In the genomic region with DNA sequence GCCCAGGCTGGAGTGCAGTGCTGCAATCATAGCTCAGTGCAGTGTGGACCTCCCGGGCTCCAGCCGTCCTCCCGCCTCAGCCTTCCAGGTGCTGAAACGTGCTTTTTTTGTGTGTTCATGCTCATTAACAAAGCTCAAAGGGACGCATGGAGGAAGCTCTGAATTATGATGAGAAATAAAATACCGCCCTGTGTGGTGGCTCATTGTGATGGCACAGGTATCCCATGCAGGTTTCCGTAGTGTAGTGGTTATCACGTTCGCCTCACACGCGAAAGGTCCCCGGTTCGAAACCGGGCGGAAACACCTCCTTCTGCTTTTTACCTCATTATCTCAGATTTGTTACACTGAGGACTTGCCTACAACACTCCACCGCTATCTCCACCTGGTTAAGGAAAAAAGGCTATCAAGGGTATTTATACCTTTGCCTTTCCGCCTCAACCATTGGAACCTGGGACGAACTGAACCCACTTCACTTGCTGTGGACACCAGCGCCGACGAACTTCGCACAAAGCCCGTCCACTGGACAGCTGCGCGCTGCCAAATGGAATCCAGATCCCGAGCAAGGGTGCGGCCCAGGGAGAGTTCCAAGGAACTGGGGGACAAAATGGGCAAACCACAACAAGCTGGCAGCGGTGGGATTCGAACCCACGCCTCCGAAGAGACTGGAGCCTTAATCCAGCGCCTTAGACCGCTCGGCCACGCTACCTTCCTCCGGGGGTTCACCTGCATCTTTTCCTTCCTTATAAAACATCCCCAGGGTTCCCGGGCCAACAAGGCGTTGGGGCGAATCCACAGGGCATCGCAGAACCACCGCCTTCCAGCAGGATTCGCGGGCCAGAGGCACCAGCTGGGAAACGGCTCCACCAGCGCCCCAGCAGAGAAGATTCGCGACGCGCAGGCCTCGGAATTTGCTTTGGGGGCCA, we compare ENCODE assay signal across 9 cellular contexts. TPM values are rescaled to one million over a fixed set of nuclear protein-coding genes. Genes with fewer than 3 reads are reported as not detected.
A peak's percentile ranks its signal among the peaks of the same experiment; 100 is the strongest.
DNase-seq lines count a peak whose midpoint lies in the region; ATAC-seq, FAIRE-seq and TF ChIP-seq lines count a peak whose summit lies in the region.
"Had no signal": no experiment of that assay in that cellular context is flagged by ENCODE, and none has a peak within 500 bp of the region (broad histone marks: within the 10 kb centered on the region; RNA-seq: fewer than 3 reads in every experiment).

No MANE protein-coding gene starts in this region.

- H3K9me1 ChIP-seq in endothelial cell of umbilical vein (replicated peaks; ENCODE audit: control insufficient read depth, extremely low read depth, insufficient read depth, low read length), result no peaks in the 10 kb centered on the region

- no TSS peak for BruUV-seq in endothelial cell of umbilical vein (replicated peaks; lab: Mats Ljungman, UMichigan)

- H3K4me1 ChIP-seq in endothelial cell of umbilical vein (ENCODE audit: control insufficient read depth, extremely low read depth, insufficient read depth, low read length), result peaks cover 7% of the 10 kb centered on the region
- peaks cover 0 to 20% (median 3%) of the 10 kb centered on the region in 4 donors for H3K4me1 ChIP-seq in tibial artery
- peaks cover 0 to 34% (median 21%) of the 10 kb centered on the region in 6 donors for H3K4me1 ChIP-seq in spleen

- POLR2A ChIA-PET in endothelial cell of umbilical vein (lab: Charles Lee), result interaction anchor here (0.8 to 1.5 kb wide), 2 partner anchors 10 to 12 kb away, joined by 3 to 4 read pairs; no protein-coding TSS in a partner anchor

- WGBS in spleen, 5 donors, result 5 to 10% (median 8%) methylated on average over 47 to 50 of the region's 50 CpGs

- H3K27me3 ChIP-seq in endothelial cell of umbilical vein (ENCODE audit: control insufficient read depth in 2 of 2, insufficient read depth in 2 of 2, low read length in 2 of 2), result peaks cover 15 to 19% of the 10 kb centered on the region in 2 experiments
- peaks cover 7 to 83% of the 10 kb centered on the region in 2 donors for H3K27me3 ChIP-seq in tibial artery
- H3K27me3 ChIP-seq in spleen (replicated peaks in 1 of 7), result peaks cover 0 to 81% (median 56%) of the 10 kb centered on the region in 7 donors

- H3K27ac ChIP-seq in VCaP (peak overlapping the region; percentile 37), endothelial cell of umbilical vein (ENCODE audit: insufficient read depth, low read depth, low read length) (no peak overlapping the region), tibial artery (no peak overlapping the region), spleen (peak overlapping the region in 2 of 8 donors; percentile 10 to 28)

- FAIRE-seq in GM18507 (lab: Jason Lieb, UNC), result peak; percentile 79
- peak; percentile 82 for FAIRE-seq in endothelial cell of umbilical vein (lab: Jason Lieb, UNC)
- FAIRE-seq: colon had no signal

- H3K4me3 ChIP-seq in endothelial cell of umbilical vein (replicated peaks in 1 of 3; ENCODE audit: insufficient read depth in 1 of 3, low read depth in 1 of 3, low read length in 3 of 3), result peak overlapping the region in 1 of 3 experiments; percentile 14
- H3K4me3 ChIP-seq in tibial artery, result no peak overlapping the region
- peak overlapping the region in 2 of 8 donors; percentile 10 to 50 for H3K4me3 ChIP-seq in spleen

- no peak overlapping the region for H3K9ac ChIP-seq in endothelial cell of umbilical vein (replicated peaks; ENCODE audit: extremely low read depth, insufficient read depth, low read length)

- H3K36me3 ChIP-seq in endothelial cell of umbilical vein (ENCODE audit: control insufficient read depth in 2 of 2, extremely low read depth in 1 of 2, insufficient read depth in 2 of 2, low read length in 2 of 2) (no peaks in the 10 kb centered on the region), tibial artery (no peaks in the 10 kb centered on the region), spleen (no peaks in the 10 kb centered on the region)

- H3K4me2 ChIP-seq in endothelial cell of umbilical vein (ENCODE audit: insufficient read depth, low read length), result peak overlapping the region; percentile 73

- no peaks in the 10 kb centered on the region for H3K79me2 ChIP-seq in endothelial cell of umbilical vein (ENCODE audit: control insufficient read depth, insufficient read depth, low read length)

- intact Hi-C loops in endothelial cell of umbilical vein (cut with micrococcal nuclease), result loop anchor here (1.0 to 2.0 kb wide), 2 partner anchors 9 to 15 kb away; no protein-coding TSS in a partner anchor
- intact Hi-C loops in tibial artery (cut with DNase I; ENCODE audit: low total_unique reads), result no loop called here
- intact Hi-C loops in spleen (cut with DNase I; ENCODE audit: low total_unique reads), result no loop called here

- DNase-seq in GM18507 (ENCODE audit: extremely low spot score, insufficient read length, low read depth) (no peak), endothelial cell of umbilical vein (ENCODE audit: low read depth, low spot score) (peak; percentile 43), tibial artery (no peak), hypothalamus (lab: John Stamatoyannopoulos, UW) (no peak), spleen (no peak)
- peak; percentile 78 to 81 for DNase-seq in stimulated activated CD4-positive, alpha-beta T cell treated with anti-CD3 and anti-CD28 coated beads, Interleukin-12 subunit alpha, Interleukin-12 subunit beta, amount 100 ng/mL, for 24 hours (ENCODE audit: low read depth in 2 of 2)

- dilution Hi-C loops in endothelial cell of umbilical vein (cut with MboI; ENCODE audit: extremely low pct_ligation_motif_present, low sequenced_read_pairs), result no loop called here

- ATAC-seq in HG02973 (IDR thresholded peaks at IDR 0.05; ENCODE audit: unreplicated experiment), result peak; percentile 59

- H2AFZ ChIP-seq in endothelial cell of umbilical vein (ENCODE audit: low read depth, low read length), result peak overlapping the region; percentile 48

- no peaks in the 10 kb centered on the region for H4K20me1 ChIP-seq in endothelial cell of umbilical vein (replicated peaks; ENCODE audit: control insufficient read depth, extremely low read depth, insufficient read depth, low read length)

- H3K9me3 ChIP-seq in endothelial cell of umbilical vein (replicated peaks; ENCODE audit: control insufficient read depth, insufficient read depth, low read length) (no peaks in the 10 kb centered on the region), tibial artery (no peaks in the 10 kb centered on the region), spleen (no peaks in the 10 kb centered on the region)

- CTCF ChIA-PET in endothelial cell of umbilical vein (lab: Charles Lee), result interaction anchor here (1.2 to 2.7 kb wide), 7 partner anchors 9 to 389 kb away, joined by 3 to 11 read pairs (median 5); no protein-coding TSS in a partner anchor

- TF ChIP-seq POLR2A in endothelial cell of umbilical vein (IDR thresholded peaks at IDR 0.05; ENCODE audit: low read depth, low read length) (no peak), spleen (IDR thresholded peaks at IDR 0.05) (no peak)

- TF ChIP-seq CTCF in VCaP (conservative IDR thresholded peaks at IDR 0.05) (0 out of 2 replicates have a peak, but pooled peaks have one; percentile 5), endothelial cell of umbilical vein (IDR thresholded peaks at IDR 0.05; ENCODE audit: extremely low read depth in 1 of 2, insufficient read depth in 1 of 2, low read depth in 1 of 2, low read length in 2 of 2) (no peak), tibial artery (IDR thresholded peaks at IDR 0.05) (no peak), spleen (IDR thresholded peaks at IDR 0.05 in 8 of 11, conservative IDR thresholded peaks at IDR 0.05 in 3 of 11) (peak in 2 of 11 experiments; percentile 15 to 30)

RNA-seq across cellular contexts. Expression of a gene that starts 26.3 kb away (rescaled TPM):
- total RNA-seq in endothelial cell of umbilical vein (not detected in 2 replicates), spleen (not detected)
- polyA plus RNA-seq in endothelial cell of umbilical vein (not detected in 2 replicates), spleen (not detected)
- not detected in 2 replicates for polyA plus RNA-seq in endothelial cell of umbilical vein (2011; cell fraction: cytosol; rRNA removed)
- polyA plus RNA-seq in endothelial cell of umbilical vein (2011; cell fraction: nucleus; rRNA removed), result not detected in 2 replicates
- not detected in 2 replicates for polyA plus RNA-seq in endothelial cell of umbilical vein (2012)
- not detected in 2 replicates for polyA minus RNA-seq in endothelial cell of umbilical vein
- not detected for polyA minus RNA-seq in endothelial cell of umbilical vein (2011; cell fraction: cytosol; rRNA and poly(A)+ RNA removed)
- not detected in 2 replicates for polyA minus RNA-seq in endothelial cell of umbilical vein (2011; cell fraction: nucleus; rRNA and poly(A)+ RNA removed)

RNA-seq across cellular contexts. Expression of a gene that starts 31.3 kb away (rescaled TPM):
- total RNA-seq in endothelial cell of umbilical vein (3.4 and 4.1 TPM in 2 replicates), spleen (1 to 10 TPM in 6 of 7 donors, under 1 TPM in 1; 0.81 to 3.9 (median 1.9) TPM)
- polyA plus RNA-seq in endothelial cell of umbilical vein (2.2 and 2.7 TPM in 2 replicates), spleen (1 to 10 TPM; 1.0 to 1.3 (median 1.2) TPM)
- polyA plus RNA-seq in endothelial cell of umbilical vein (2011; cell fraction: cytosol; rRNA removed), result 2.2 and 2.6 TPM in 2 replicates
- polyA plus RNA-seq in endothelial cell of umbilical vein (2011; cell fraction: nucleus; rRNA removed), result 1.7 TPM in 2 replicates
- polyA plus RNA-seq in endothelial cell of umbilical vein (2012), result 3.2 and 8.7 TPM in 2 replicates
- polyA minus RNA-seq in endothelial cell of umbilical vein, result 0.47 and 0.73 TPM in 2 replicates
- polyA minus RNA-seq in endothelial cell of umbilical vein (2011; cell fraction: cytosol; rRNA and poly(A)+ RNA removed), result 14.8 TPM
- polyA minus RNA-seq in endothelial cell of umbilical vein (2011; cell fraction: nucleus; rRNA and poly(A)+ RNA removed), result 0.58 and 0.77 TPM in 2 replicates

RNA-seq across cellular contexts. Expression of a gene that starts 42.7 kb away (rescaled TPM):
- total RNA-seq in endothelial cell of umbilical vein (not detected in 2 replicates), spleen (not detected)
- polyA plus RNA-seq in endothelial cell of umbilical vein (not detected in 2 replicates), spleen (not detected)
- polyA plus RNA-seq in endothelial cell of umbilical vein (2011; cell fraction: cytosol; rRNA removed), result not detected in 2 replicates
- polyA plus RNA-seq in endothelial cell of umbilical vein (2011; cell fraction: nucleus; rRNA removed), result not detected in 2 replicates
- not detected in 2 replicates for polyA plus RNA-seq in endothelial cell of umbilical vein (2012)
- not detected in 2 replicates for polyA minus RNA-seq in endothelial cell of umbilical vein
- not detected for polyA minus RNA-seq in endothelial cell of umbilical vein (2011; cell fraction: cytosol; rRNA and poly(A)+ RNA removed)
- polyA minus RNA-seq in endothelial cell of umbilical vein (2011; cell fraction: nucleus; rRNA and poly(A)+ RNA removed), result not detected in 2 replicates

RNA-seq across cellular contexts. Expression of a gene that starts 49.4 kb away (rescaled TPM):
- total RNA-seq in endothelial cell of umbilical vein (17.3 and 19.9 TPM in 2 replicates), spleen (10 to 100 TPM; 14.3 to 34.1 (median 26.6) TPM)
- polyA plus RNA-seq in endothelial cell of umbilical vein (11.2 and 12.8 TPM in 2 replicates), spleen (10 to 100 TPM; 12.5 to 25.0 (median 24.1) TPM)
- polyA plus RNA-seq in endothelial cell of umbilical vein (2011; cell fraction: cytosol; rRNA removed), result 8.7 and 10.4 TPM in 2 replicates
- 48.8 and 57.0 TPM in 2 replicates for polyA plus RNA-seq in endothelial cell of umbilical vein (2011; cell fraction: nucleus; rRNA removed)
- polyA plus RNA-seq in endothelial cell of umbilical vein (2012), result 13.2 and 13.7 TPM in 2 replicates
- polyA minus RNA-seq in endothelial cell of umbilical vein, result 6.9 and 7.1 TPM in 2 replicates
- polyA minus RNA-seq in endothelial cell of umbilical vein (2011; cell fraction: cytosol; rRNA and poly(A)+ RNA removed), result 14.7 TPM
- polyA minus RNA-seq in endothelial cell of umbilical vein (2011; cell fraction: nucleus; rRNA and poly(A)+ RNA removed), result 9.8 and 11.1 TPM in 2 replicates

Comparison
In these comparisons a context has a peak if more than half of its experiments do, and no peak if none do; other contexts are left out.
1. DNase-seq: peak in endothelial cell of umbilical vein (single experiment) and stimulated activated CD4-positive, alpha-beta T cell treated with anti-CD3 and anti-CD28 coated beads, Interleukin-12 subunit alpha, Interleukin-12 subunit beta, amount 100 ng/mL, for 24 hours (2 of 2); none in GM18507 (single experiment), tibial artery (0 of 2), hypothalamus (0 of 51) and spleen (single experiment).